ENCODE assay signal across 27 cellular contexts in the genomic region with DNA sequence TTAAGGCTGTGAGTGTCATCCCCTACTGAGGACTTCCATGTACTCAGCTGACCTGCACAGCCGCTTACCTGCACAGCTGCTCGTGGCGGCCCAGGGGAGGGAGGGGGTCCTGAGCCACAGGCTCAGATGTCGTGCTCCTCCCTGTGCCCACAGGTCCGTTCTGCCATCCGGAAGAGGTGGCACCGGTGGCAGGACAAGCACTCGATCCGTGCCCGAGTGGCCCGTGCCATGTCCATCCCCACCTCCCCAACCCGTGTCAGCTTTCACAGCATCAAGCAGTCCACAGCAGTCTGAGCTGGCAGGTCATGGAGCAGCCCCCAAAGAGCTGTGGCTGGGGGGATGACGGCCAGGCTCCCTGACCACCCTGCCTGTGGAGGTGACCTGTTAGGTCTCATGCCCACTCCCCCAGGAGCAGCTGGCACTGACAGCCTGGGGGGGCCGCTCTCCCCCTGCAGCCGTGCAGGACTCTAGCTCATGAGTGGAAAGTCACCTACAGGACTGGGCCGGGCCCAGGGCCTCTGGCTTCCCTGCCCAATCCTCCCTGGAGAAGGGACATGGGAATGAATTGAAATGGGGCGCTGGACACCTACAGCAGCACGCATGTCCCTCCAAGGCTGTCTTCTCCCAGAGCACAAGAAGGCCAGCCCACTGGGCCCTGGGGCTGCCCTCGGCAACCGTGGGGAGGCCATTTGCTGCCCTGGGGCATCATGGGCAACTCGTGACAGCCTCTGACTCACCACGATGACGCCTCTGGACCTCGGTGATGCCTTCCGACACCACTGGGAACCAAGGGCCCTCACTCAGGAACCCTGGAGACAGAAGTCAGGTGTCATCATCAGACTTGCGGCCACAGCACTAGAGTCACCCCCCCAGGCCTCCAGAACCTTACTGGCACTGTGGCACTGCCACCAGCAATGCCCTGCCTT. TPM values are rescaled to one million over a fixed set of nuclear protein-coding genes. Genes with fewer than 3 reads are reported as not detected.
A peak's percentile ranks its signal among the peaks of the same experiment; 100 is the strongest.
DNase-seq lines count a peak whose midpoint lies in the region; FAIRE-seq and TF ChIP-seq lines count a peak whose summit lies in the region.
"Had no signal": no experiment of that assay in that cellular context is flagged by ENCODE, and none has a peak within 500 bp of the region (broad histone marks: within the 10 kb centered on the region; RNA-seq: fewer than 3 reads in every experiment).

No MANE protein-coding gene starts in this region.

- DNase-seq in Daoy (ENCODE audit: low read depth) (peak; percentile 59), H54 (ENCODE audit: insufficient read length, low spot score) (peak; percentile 63), RKO (ENCODE audit: low spot score) (peak; percentile 50), islet precursor cell (peak; percentile 73), COR-L47 (lab: John Stamatoyannopoulos, UW) (no peak), Kasumi-1 (lab: John Stamatoyannopoulos, UW) (no peak), NCI-H2227 (lab: John Stamatoyannopoulos, UW; ENCODE audit: unreplicated experiment) (no peak)
- DNase-seq: activated CD4-positive, alpha-beta T cell treated with anti-CD3 and anti-CD28 coated beads, Interleukin-2, amount 10 ng/mL, durations not matched to agents 24 days and 14 days; activated naive CD8-positive, alpha-beta T cell treated with anti-CD3 and anti-CD28 coated beads, Interleukin-2, amount 50 U/mL, for 24 hours; activated T-cell treated with anti-CD3 and anti-CD28 coated beads, Interleukin-2, amount 50 U/mL, for 4 hours; C1 segment of cervical spinal cord; cortex of kidney; foreskin melanocyte; heart right ventricle; kidney glomerular epithelial cell; NCI-H2029; NCI-H2227 treated with DMSO at 0.1 percent for 48 hours; NCI-H748 treated with DMSO at 0.1 percent for 48 hours; Right ventricle myocardium superior; stimulated activated CD4-positive, alpha-beta T cell treated with anti-CD3 and anti-CD28 coated beads, Interleukin-2, amount 100 ng/mL, for 24 hours; transverse colon had no signal

- no peak for TF ChIP-seq POLR2A in H54 (IDR thresholded peaks at IDR 0.05; ENCODE audit: low read depth, low read length)

- FAIRE-seq in H54 (lab: Jason Lieb, UNC): no peak

RNA-seq across cellular contexts. Expression of gene SPPL2C, which starts 9.9 kb away (rescaled TPM):
- total RNA-seq in Daoy (2014; rRNA removed; shearing (Covaris generic)): not detected in 2 replicates
- total RNA-seq: activated CD4-positive, alpha-beta T cell treated with anti-CD3 and anti-CD28 coated beads, Interleukin-2, amount 10 ng/mL, durations not matched to agents 24 days and 14 days; activated T-cell treated with anti-CD3 and anti-CD28 coated beads, Interleukin-2, amount 50 U/mL, for 4 hours; esophagus muscularis mucosa; G401; heart right ventricle; lung; mucosa of gallbladder; right atrium auricular region; Right ventricle myocardium superior; T-helper 2 cell treated with Interferon-gamma antibody and Interleukin-4, amounts not matched to agents 100 ng/mL and 5 ng/mL, for 36 hours; transverse colon had no signal

RNA-seq across cellular contexts. Expression of gene CRHR1, which starts 50.6 kb away (rescaled TPM):
- 0.63 TPM in 1 of 2 replicates, not detected in the other for total RNA-seq in Daoy (2014; rRNA removed; shearing (Covaris generic))
- total RNA-seq: activated CD4-positive, alpha-beta T cell treated with anti-CD3 and anti-CD28 coated beads, Interleukin-2, amount 10 ng/mL, durations not matched to agents 24 days and 14 days; activated T-cell treated with anti-CD3 and anti-CD28 coated beads, Interleukin-2, amount 50 U/mL, for 4 hours; G401; lung; mucosa of gallbladder; right atrium auricular region; Right ventricle myocardium superior; T-helper 2 cell treated with Interferon-gamma antibody and Interleukin-4, amounts not matched to agents 100 ng/mL and 5 ng/mL, for 36 hours; transverse colon had no signal

RNA-seq across cellular contexts. Expression of gene MAPT, which starts 59.6 kb away (rescaled TPM):
- total RNA-seq in Daoy (2014; rRNA removed; shearing (Covaris generic)): 0.06 and 0.36 TPM in 2 replicates

Comparison
In these comparisons a context has a peak if more than half of its experiments do, and no peak if none do; other contexts are left out.
1. DNase-seq: peak in Daoy (single experiment), H54 (single experiment), RKO (single experiment) and islet precursor cell (single experiment); none in COR-L47 (single experiment), Kasumi-1 (0 of 2) and NCI-H2227 (single experiment).